Comparison of ENCODE assay signal across 19 cellular contexts in genomic region chr18:5962362-5962761, GRCh38.
DNase-seq lines count a peak whose midpoint lies in the region; ATAC-seq, FAIRE-seq and TF ChIP-seq lines count a peak whose summit lies in the region.
"Had no signal": no experiment of that assay in that cellular context is flagged by ENCODE, and none has a peak within 500 bp of the region (broad histone marks: within the 10 kb centered on the region; RNA-seq: fewer than 3 reads in every experiment).

No MANE protein-coding gene starts in this region.

- ATAC-seq in heart left ventricle: peak; percentile 52 to 75 (median 56)
- ATAC-seq in right cardiac atrium: peak; percentile 43 to 44
- ATAC-seq: HepG2, Panc1 had no signal

- intact Hi-C loops in heart left ventricle (cut with DNase I): loop anchor here in 2 of 10 donors (10.0 kb wide), 2 partner anchors 68 to 172 kb away; partner anchors contain the start of gene TMEM200C (in 1 of the 2)
- intact Hi-C loops in cardiac septum (cut with DNase I): no loop called here
- intact Hi-C loops in right cardiac atrium (cut with DNase I): no loop called here

- H3K27me3 ChIP-seq in heart left ventricle (no peaks in the 10 kb centered on the region), right cardiac atrium (ENCODE audit: control insufficient read depth, insufficient read depth) (no peaks in the 10 kb centered on the region), small intestine (ENCODE audit: control insufficient read depth in 2 of 2, insufficient read depth in 2 of 2, low read length in 2 of 2) (no peaks in the 10 kb centered on the region)

- H3K4me3 ChIP-seq in heart left ventricle (no peak overlapping the region), right cardiac atrium (ENCODE audit: low read length) (no peak overlapping the region), small intestine (ENCODE audit: low read depth in 1 of 2, low read length in 2 of 2) (no peak overlapping the region)

- no peaks in the 10 kb centered on the region for H3K36me3 ChIP-seq in heart left ventricle
- H3K36me3 ChIP-seq in small intestine (ENCODE audit: control insufficient read depth in 2 of 2, insufficient read depth in 2 of 2, low read length in 2 of 2): no peaks in the 10 kb centered on the region

- TF ChIP-seq POLR2A in heart left ventricle (IDR thresholded peaks at IDR 0.05): no peak

- H3K27ac ChIP-seq in heart left ventricle (no peak overlapping the region), right cardiac atrium (ENCODE audit: low read length) (peak overlapping the region; percentile 28), small intestine (ENCODE audit: low read depth in 1 of 2, low read length in 1 of 2) (no peak overlapping the region)
- H3K27ac ChIP-seq: KMS-11 had no signal

- 19 to 35% (median 24%) methylated on average over 6 of the region's 6 CpGs for WGBS in heart left ventricle, 4 donors
- 21% methylated on average over 6 of the region's 6 CpGs for WGBS in right cardiac atrium
- 18 to 47% (median 45%) methylated on average over 6 of the region's 6 CpGs for WGBS in small intestine, 3 donors

- DNase-seq in heart left ventricle (peak in 1 of 5 donors; percentile 36), cardiac septum (ENCODE audit: low spot score) (no peak), cerebellum (ENCODE audit: low spot score) (peak; percentile 12), right cardiac atrium (no peak), small intestine (peak; percentile 23), amygdala (lab: John Stamatoyannopoulos, UW) (no peak), SKM-1 (lab: John Stamatoyannopoulos, UW; ENCODE audit: unreplicated experiment) (no peak), nucleus accumbens (lab: John Stamatoyannopoulos, UW) (no peak)
- DNase-seq: Calu3; CD4-positive, CD25-positive, alpha-beta regulatory T cell; DND-41; MM.1S; NCI-H1105; NCI-H187 treated with DMSO at 0.1 percent for 48 hours; SHP77 had no signal

- H3K9me3 ChIP-seq in heart left ventricle (no peaks in the 10 kb centered on the region), right cardiac atrium (ENCODE audit: control insufficient read depth, low read length) (no peaks in the 10 kb centered on the region), small intestine (ENCODE audit: control insufficient read depth, low read depth) (no peaks in the 10 kb centered on the region)

- no peak for TF ChIP-seq CTCF in heart left ventricle (IDR thresholded peaks at IDR 0.05)

- H3K4me1 ChIP-seq in heart left ventricle (peaks cover 0 to 5% (median 0%) of the 10 kb centered on the region in 12 donors), right cardiac atrium (ENCODE audit: control insufficient read depth, insufficient read depth, low read length) (peaks cover 8% of the 10 kb centered on the region), small intestine (ENCODE audit: control insufficient read depth in 2 of 2, insufficient read depth in 1 of 2, low read depth in 1 of 2, low read length in 1 of 2) (peaks cover 0 to 2% of the 10 kb centered on the region in 2 donors)

- FAIRE-seq in small intestine (lab: Jason Lieb, UNC): no peak
- FAIRE-seq: H54, HepG2 had no signal

Comparison
In these comparisons a context has a peak if more than half of its experiments do, and no peak if none do; other contexts are left out.
1. DNase-seq: peak in cerebellum (single experiment) and small intestine (single experiment); none in cardiac septum (single experiment), right cardiac atrium (0 of 3), amygdala (0 of 56), SKM-1 (single experiment) and nucleus accumbens (0 of 56).